9 cellular contexts compared by ENCODE assay signal in genomic region chr7:50307368-50308012, GRCh38. TPM values are rescaled to one million over a fixed set of nuclear protein-coding genes. Genes with fewer than 3 reads are reported as not detected.
DNase-seq lines count a peak whose midpoint lies in the region; ATAC-seq, FAIRE-seq and TF ChIP-seq lines count a peak whose summit lies in the region.
"Had no signal": no experiment of that assay in that cellular context is flagged by ENCODE, and none has a peak within 500 bp of the region (broad histone marks: within the 10 kb centered on the region; RNA-seq: fewer than 3 reads in every experiment).

No MANE protein-coding gene starts in this region.

- H3K4me3 Mint-ChIP-seq in mesothelial cell of epicardium = no peak overlapping the region

- 0 out of 3 replicates have a peak, but pooled peaks cover 7% of the 10 kb centered on the region for H3K4me1 ChIP-seq in A549
- peaks cover 10% of the 10 kb centered on the region for H3K4me1 ChIP-seq in GM12878 (ENCODE audit: control insufficient read depth, insufficient read depth, low read length)

- 40% methylated on average over 10 of the region's 10 CpGs for WGBS in A549 (ENCODE audit: missing lambda C conversion rate)
- WGBS in GM12878 (ENCODE audit: insufficient coverage, insufficient replicate concordance, low lambda C conversion rate, missing lambda C conversion rate) = 18% methylated on average over 10 of the region's 10 CpGs

- H3K27ac Mint-ChIP-seq in mesothelial cell of epicardium = no peak overlapping the region

- FAIRE-seq in A549 (lab: Jason Lieb, UNC) = no peak
- peak; percentile 61 for FAIRE-seq in GM12878 (lab: Jason Lieb, UNC)

- H2AFZ ChIP-seq in GM12878 (ENCODE audit: control insufficient read depth, low read depth, low read length) = peak overlapping the region; percentile 21; the same call in 1 of the 2 replicates

- BruUV-seq in GM12878 (replicated peaks; lab: Mats Ljungman, UMichigan) = no TSS peak

- peak overlapping the region; percentile 50 for H3K9ac ChIP-seq in GM12878 (ENCODE audit: control insufficient read depth, insufficient read depth, low read length)

- H3K79me2 ChIP-seq in GM12878 (ENCODE audit: control insufficient read depth, insufficient read depth, low read length) = peaks cover 80% of the 10 kb centered on the region

- CTCF ChIA-PET in A549 (lab: Yijun Ruan, JAX) (no interaction called here), GM12878 (lab: Yijun Ruan, JAX) (interaction anchor here (0.7 to 14.5 kb wide), 15 partner anchors 9 to 167 kb away, joined by 3 to 250 read pairs (median 4); no protein-coding TSS in a partner anchor)

- POLR2A ChIA-PET in A549 (lab: Yijun Ruan, JAX) (no interaction called here), GM12878 (lab: Charles Lee) (interaction anchor here (0.7 to 12.6 kb wide), 8 partner anchors 8 to 186 kb away, joined by 3 to 165 read pairs (median 4); no protein-coding TSS in a partner anchor)

- H3K9me3 ChIP-seq in A549 = no peaks in the 10 kb centered on the region
- H3K9me3 ChIP-seq in GM12878 (replicated peaks; ENCODE audit: control insufficient read depth, insufficient read depth, low read length) = no peaks in the 10 kb centered on the region
- H3K9me3 ChIP-seq: heart right ventricle had no signal

- DNase-seq in A549 (ENCODE audit: low read depth in 1 of 2, low spot score in 1 of 2) = no peak
- peak; percentile 86 for DNase-seq in RPMI8226
- DNase-seq in GM12878 (ENCODE audit: low read depth, low spot score) = no peak
- no peak for DNase-seq in amniotic stem cell (lab: John Stamatoyannopoulos, UW)
- DNase-seq in mesothelial cell of epicardium (ENCODE audit: low spot score in 2 of 2, unreplicated experiment in 2 of 2) = no peak
- DNase-seq: heart right ventricle had no signal

- no peak overlapping the region for H3K4me2 ChIP-seq in A549
- peak overlapping the region; percentile 71 for H3K4me2 ChIP-seq in GM12878 (ENCODE audit: control insufficient read depth, insufficient read depth)

- peaks cover 69% of the 10 kb centered on the region for H3K27me3 Mint-ChIP-seq in mesothelial cell of epicardium (ENCODE audit: low read depth)

- no peak for TF ChIP-seq RAD21 in A549 (conservative IDR thresholded peaks at IDR 0.05 in 1 of 2, IDR thresholded peaks at IDR 0.05 in 1 of 2)
- peak; percentile 19; the same call in 1 of the 2 replicates for TF ChIP-seq RAD21 in GM12878 (IDR thresholded peaks at IDR 0.05; ENCODE audit: insufficient read depth, low read depth, low read length)

- H4K20me1 ChIP-seq in GM12878 (ENCODE audit: control insufficient read depth, insufficient read depth) = no peaks in the 10 kb centered on the region

- H3K36me3 ChIP-seq in GM12878 (ENCODE audit: control insufficient read depth in 2 of 2, insufficient read depth in 2 of 2, low read length in 1 of 2) = no peaks in the 10 kb centered on the region
- H3K36me3 ChIP-seq: heart right ventricle had no signal

- no peak for TF ChIP-seq CTCF in A549 (IDR thresholded peaks at IDR 0.05)
- TF ChIP-seq CTCF in GM12878 (IDR thresholded peaks at IDR 0.05 in 2 of 3, conservative IDR thresholded peaks at IDR 0.05 in 1 of 3; ENCODE audit: control insufficient read depth in 2 of 3, extremely low read depth in 1 of 3, insufficient read depth in 1 of 3, low read depth in 3 of 3, low read length in 3 of 3) = peak in 2 of 3 experiments; percentile 10 to 20; a peak in 2 of 6 replicates
- no peak for TF ChIP-seq CTCF in mesothelial cell of epicardium (IDR thresholded peaks at IDR 0.05; ENCODE audit: unreplicated experiment)

- no peaks in the 10 kb centered on the region for H3K36me3 Mint-ChIP-seq in mesothelial cell of epicardium

- intact Hi-C loops in GM12878 (cut with micrococcal nuclease; ENCODE audit: unreplicated experiment) = loop anchor here (2.0 to 5.0 kb wide), 3 partner anchors 45 to 110 kb away; no protein-coding TSS in a partner anchor

- TF ChIP-seq POLR2A in A549 (IDR thresholded peaks at IDR 0.05; ENCODE audit: low read length) (no peak), GM12878 (IDR thresholded peaks at IDR 0.05; ENCODE audit: low read depth, low read length) (peak; percentile 64)

- H3K4me1 Mint-ChIP-seq in mesothelial cell of epicardium = peaks cover 3% of the 10 kb centered on the region

- H3K9me3 Mint-ChIP-seq in mesothelial cell of epicardium = no peaks in the 10 kb centered on the region

- H3K4me3 ChIP-seq in A549 = no peak overlapping the region
- H3K4me3 ChIP-seq in GM12878 = peak overlapping the region; percentile 71

- RAD21 ChIA-PET in GM12878 (lab: Charles Lee; ENCODE audit: unreplicated experiment) = interaction anchor here (0.7 to 13.0 kb wide), 17 partner anchors 12 to 165 kb away, joined by 3 to 293 read pairs (median 5); no protein-coding TSS in a partner anchor

- TF ChIP-seq EP300 in A549 (IDR thresholded peaks at IDR 0.05) (no peak), GM12878 (IDR thresholded peaks at IDR 0.05; ENCODE audit: borderline replicate concordance in 1 of 2, control insufficient read depth in 1 of 2, low read depth in 2 of 2, low read length in 2 of 2) (no peak)

- H3K27ac ChIP-seq in A549 (no peak overlapping the region), GM12878 (ENCODE audit: control insufficient read depth, insufficient read depth) (peak overlapping the region; percentile 67)

- SMC1A ChIA-PET in GM12878 (lab: Charles Lee; ENCODE audit: uncharacterized antibody, unreplicated experiment) = interaction anchor here (0.8 to 12.9 kb wide), 20 partner anchors 11 to 111 kb away, joined by 3 to 356 read pairs (median 6); no protein-coding TSS in a partner anchor

- in situ Hi-C loops in GM12878 (cut with MboI) = no loop called here

- no peaks in the 10 kb centered on the region for H3K27me3 ChIP-seq in GM12878 (replicated peaks in 1 of 2; ENCODE audit: control insufficient read depth in 2 of 2, insufficient read depth in 2 of 2, low read length in 1 of 2)

- no peak for ATAC-seq in A549
- peak; percentile 19 for ATAC-seq in GM19467 (IDR thresholded peaks at IDR 0.05; ENCODE audit: unreplicated experiment)
- peak; percentile 61 for ATAC-seq in GM12878
- no peak for ATAC-seq in SK-N-SH treated with all-trans-retinoic acid at 6 μM for 48 hours
- ATAC-seq in GM21360 (IDR thresholded peaks at IDR 0.05; ENCODE audit: unreplicated experiment) = no peak
- ATAC-seq: heart right ventricle had no signal

TF ChIP-seq in A549, 52 proteins besides CTCF, POLR2A, EP300 and RAD21 (continues in another document):
- TF ChIP-seq FOXS1 (CRISPR knock-in tag; IDR thresholded peaks at IDR 0.05) = no peak
- TF ChIP-seq NR3C1 (IDR thresholded peaks at IDR 0.05) = no peak
- TF ChIP-seq SMC3 (IDR thresholded peaks at IDR 0.05) = no peak
- peak; percentile 8 for TF ChIP-seq MAFK (IDR thresholded peaks at IDR 0.05; ENCODE audit: partially characterized antibody)

TF ChIP-seq in GM12878, 131 proteins besides CTCF, POLR2A, EP300 and RAD21 (continues in another document):
- 0 out of 4 replicates have a peak, but pooled peaks of 1 of the 2 experiments have one; percentile 24 for TF ChIP-seq BHLHE40 (IDR thresholded peaks at IDR 0.05; ENCODE audit: borderline replicate concordance in 1 of 2, low read depth in 2 of 2, low read length in 1 of 2)
- TF ChIP-seq ASH2L (IDR thresholded peaks at IDR 0.05; ENCODE audit: borderline replicate concordance, low read depth) = 0 out of 2 replicates have a peak, but pooled peaks have one; percentile 3
- peak; percentile 52; the same call in 1 of the 2 replicates for TF ChIP-seq RUNX3 (IDR thresholded peaks at IDR 0.05; ENCODE audit: low read length)
- no peak for TF ChIP-seq FOS (IDR thresholded peaks at IDR 0.05; ENCODE audit: borderline replicate concordance, extremely low read depth, insufficient read length)
- peak; percentile 47; the same call in 1 of the 2 replicates for TF ChIP-seq TAF1 (IDR thresholded peaks at IDR 0.05; ENCODE audit: borderline replicate concordance, low read depth, low read length)
- no peak for TF ChIP-seq MEF2A (IDR thresholded peaks at IDR 0.05; ENCODE audit: insufficient read depth, low read depth, low read length)

TF ChIP-seq in SK-N-SH treated with all-trans-retinoic acid at 6 μM for 48 hours, 23 proteins besides CTCF, POLR2A, EP300 and RAD21:
- TF ChIP-seq ZNF70 (CRISPR knock-in tag; IDR thresholded peaks at IDR 0.05) = no peak

RNA-seq across cellular contexts. Expression of gene IKZF1, which starts 3.0 kb away (rescaled TPM):
- polyA plus RNA-seq in A549 (2011; rRNA removed) (not detected in 2 replicates), A549 (2017; fragmentation: RNase III; extraction: RNeasy Plus Mini Kit Qiagen cat#74134 plus additional on column Dnase treatment) (not detected in 3 replicates), GM12878 (2011; rRNA removed) (58.5 and 61.7 TPM in 2 replicates), GM12878 (2014; fragmentation: Illumina TruSeq; extraction: Trizol) (73.0 and 73.8 TPM in 2 replicates), GM12878 (2014; fragmentation: Nextera tagmentation; extraction: Ambion mirVana) (10 to 100 TPM; 27.2 to 29.8 TPM), GM12878 (2014; rRNA removed) (60.3 and 64.2 TPM in 2 replicates), GM12878 (2016; fragmentation: Nextera tagmentation; extraction: Ambion mirVana) (10 to 100 TPM; 82.5 to 95.3 TPM)
- polyA plus RNA-seq in A549 (2012; cell fraction: cytosol; rRNA removed) = 0.01 TPM in 1 of 2 replicates, not detected in the other
- polyA plus RNA-seq in A549 (2012; cell fraction: nucleus; rRNA removed) = not detected in 2 replicates
- not detected in 2 replicates for polyA minus RNA-seq in A549 (2011; rRNA and poly(A)+ RNA removed)
- 250 and 261 TPM in 2 replicates for total RNA-seq in GM12878 (2013; cell fraction: nucleolus; rRNA removed)
- total RNA-seq in GM12878 (2014; rRNA removed) (101 and 104 TPM in 2 replicates), GM12878 (2014; rRNA removed; fragmentation: Illumina TruSeq; extraction: Trizol) (69.5 and 70.2 TPM in 2 replicates), GM12878 (2021) (125 and 131 TPM in 2 replicates), mesothelial cell of epicardium (1.7 to 2.5 TPM (median 1.8 TPM) in 3 replicates)
- polyA plus RNA-seq in GM12878 (2011; ENCODE audit: low read depth) = 23.9 TPM
- 60.4 and 68.7 TPM in 2 replicates for polyA plus RNA-seq in GM12878 (2011; cell fraction: cytosol; rRNA removed)
- 76.4 and 80.1 TPM in 2 replicates for polyA plus RNA-seq in GM12878 (2011; cell fraction: nucleus; rRNA removed)
- polyA plus RNA-seq in GM12878 (2012) = 30.9 and 31.5 TPM in 2 replicates
- polyA minus RNA-seq in GM12878 (2011; rRNA and poly(A)+ RNA removed) = 133 and 138 TPM in 2 replicates
- 59.5 and 62.5 TPM in 2 replicates for polyA minus RNA-seq in GM12878 (2011; cell fraction: cytosol; rRNA and poly(A)+ RNA removed)
- 108 and 193 TPM in 2 replicates for polyA minus RNA-seq in GM12878 (2011; cell fraction: nucleus; rRNA and poly(A)+ RNA removed)

Comparison
In these comparisons a context has a peak if more than half of its experiments do, and no peak if none do; other contexts are left out.
1. ATAC-seq: peak in GM19467 (single experiment) and GM12878 (single experiment); none in A549 (0 of 2), SK-N-SH treated with all-trans-retinoic acid at 6 μM for 48 hours (single experiment) and GM21360 (single experiment).
2. CTCF ChIP-seq: peak in GM12878 (2 of 3); none in A549 (single experiment) and mesothelial cell of epicardium (single experiment).
3. RNA of gene IKZF1, which starts 3.0 kb away (total RNA-seq): 69.5 to 261 TPM in GM12878; 1.7 to 2.5 TPM in mesothelial cell of epicardium; every median in the first group is over 10 times any median in the second.
4. Of the 24 proteins assayed by ChIP-seq in both GM12878 and A549: peak only in GM12878: CTCF, ELK1, PBX3, POLR2A and RAD21; only in A549: none; in both: none; in neither: 18; mixed calls (peak in some experiments, not most) for 1.